ENCODE assay signal across 14 cellular contexts in the genomic region with DNA sequence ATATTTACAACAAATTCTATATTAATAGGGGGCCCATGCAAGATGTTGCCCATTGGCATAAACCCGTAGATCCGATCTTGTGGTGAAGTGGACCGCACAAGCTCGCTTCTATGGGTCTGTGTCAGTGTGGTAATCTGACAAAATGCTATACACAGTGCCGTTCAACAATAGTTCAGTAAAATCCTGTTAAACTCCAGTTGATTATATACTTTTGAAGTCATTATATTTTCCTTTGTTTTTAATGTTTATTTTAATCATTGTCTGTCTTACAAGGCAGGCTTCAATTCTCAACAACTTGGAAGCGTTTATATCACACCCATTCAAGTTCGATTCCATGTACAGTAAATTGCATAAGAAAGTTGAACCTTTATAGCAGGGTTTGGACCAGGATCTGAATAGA.
"Had no signal": no experiment of that assay in that cellular context is flagged by ENCODE, and none has a peak within 500 bp of the region (broad histone marks: within the 10 kb centered on the region; RNA-seq: fewer than 3 reads in every experiment).

No MANE protein-coding gene starts in this region.

- H3K27me3 ChIP-seq: pancreas, tibial nerve had no signal

- H3K36me3 ChIP-seq: pancreas had no signal

- H3K4me2 ChIP-seq: smooth muscle cell had no signal

- H3K9me3 ChIP-seq: pancreas, tibial nerve had no signal

- H3K27ac ChIP-seq: epithelial cell of prostate, pancreas had no signal

- ATAC-seq: activated CD8-positive, alpha-beta memory T cell treated with anti-CD3 and anti-CD28 coated beads, Interleukin-2, amount 10 ng/mL, durations not matched to agents 7 days and 5 days; activated naive CD4-positive, alpha-beta T cell treated with anti-CD3 and anti-CD28 coated beads, Interleukin-2, amount 50 U/mL, for 72 hours; effector memory CD8-positive, alpha-beta T cell; pancreas; T-helper 17 cell had no signal

- H3K4me3 ChIP-seq: pancreas, smooth muscle cell had no signal

- DNase-seq: activated CD4-positive, alpha-beta T cell treated with anti-CD3 and anti-CD28 coated beads, Interleukin-2, amount 50 U/mL, for 4 hours; activated CD4-positive, CD25-positive, alpha-beta regulatory T cell; activated CD8-positive, alpha-beta memory T cell treated with anti-CD3 and anti-CD28 coated beads, Interleukin-2, amount 10 ng/mL, durations not matched to agents 7 days and 5 days; activated effector memory CD4-positive, alpha-beta T cell treated with Interleukin-2 at 50 U/mL for 16 hours; activated T-cell treated with anti-CD3 and anti-CD28 coated beads, Interleukin-2, amount 50 U/mL, for 24 hours; cortex of kidney; effector memory CD8-positive, alpha-beta T cell; pancreas; Right ventricle myocardium superior; T-helper 17 cell had no signal
